Comparison of ENCODE assay signal across 1 cellular context in the genomic region with DNA sequence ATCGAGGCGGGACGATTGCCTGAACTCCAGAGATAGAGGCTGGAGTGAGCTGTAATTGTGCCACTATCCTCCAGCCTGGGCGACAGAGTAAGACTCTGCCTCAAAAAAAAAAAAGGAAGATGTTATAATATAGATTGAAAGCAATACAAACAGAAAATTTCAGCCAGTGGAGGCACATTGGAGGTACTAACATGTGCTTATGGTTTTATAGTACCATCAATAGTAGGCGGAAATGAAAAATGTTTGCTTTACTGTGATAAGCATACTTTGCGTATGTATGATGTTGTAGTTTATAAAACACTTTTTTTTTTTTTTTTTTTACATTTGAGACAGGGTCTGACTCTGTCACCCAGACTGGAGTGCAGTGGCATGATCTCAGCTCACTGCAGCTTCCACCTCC.
TF ChIP-seq lines count a peak whose summit lies in the region.

No MANE protein-coding gene starts in this region.

TF ChIP-seq in GM23338, 12 proteins besides CTCF, POLR2A, EP300 and RAD21 (continued from another document):
- TF ChIP-seq, protein P1, sequence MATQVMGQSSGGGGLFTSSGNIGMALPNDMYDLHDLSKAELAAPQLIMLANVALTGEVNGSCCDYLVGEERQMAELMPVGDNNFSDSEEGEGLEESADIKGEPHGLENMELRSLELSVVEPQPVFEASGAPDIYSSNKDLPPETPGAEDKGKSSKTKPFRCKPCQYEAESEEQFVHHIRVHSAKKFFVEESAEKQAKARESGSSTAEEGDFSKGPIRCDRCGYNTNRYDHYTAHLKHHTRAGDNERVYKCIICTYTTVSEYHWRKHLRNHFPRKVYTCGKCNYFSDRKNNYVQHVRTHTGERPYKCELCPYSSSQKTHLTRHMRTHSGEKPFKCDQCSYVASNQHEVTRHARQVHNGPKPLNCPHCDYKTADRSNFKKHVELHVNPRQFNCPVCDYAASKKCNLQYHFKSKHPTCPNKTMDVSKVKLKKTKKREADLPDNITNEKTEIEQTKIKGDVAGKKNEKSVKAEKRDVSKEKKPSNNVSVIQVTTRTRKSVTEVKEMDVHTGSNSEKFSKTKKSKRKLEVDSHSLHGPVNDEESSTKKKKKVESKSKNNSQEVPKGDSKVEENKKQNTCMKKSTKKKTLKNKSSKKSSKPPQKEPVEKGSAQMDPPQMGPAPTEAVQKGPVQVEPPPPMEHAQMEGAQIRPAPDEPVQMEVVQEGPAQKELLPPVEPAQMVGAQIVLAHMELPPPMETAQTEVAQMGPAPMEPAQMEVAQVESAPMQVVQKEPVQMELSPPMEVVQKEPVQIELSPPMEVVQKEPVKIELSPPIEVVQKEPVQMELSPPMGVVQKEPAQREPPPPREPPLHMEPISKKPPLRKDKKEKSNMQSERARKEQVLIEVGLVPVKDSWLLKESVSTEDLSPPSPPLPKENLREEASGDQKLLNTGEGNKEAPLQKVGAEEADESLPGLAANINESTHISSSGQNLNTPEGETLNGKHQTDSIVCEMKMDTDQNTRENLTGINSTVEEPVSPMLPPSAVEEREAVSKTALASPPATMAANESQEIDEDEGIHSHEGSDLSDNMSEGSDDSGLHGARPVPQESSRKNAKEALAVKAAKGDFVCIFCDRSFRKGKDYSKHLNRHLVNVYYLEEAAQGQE (IDR thresholded peaks at IDR 0.05; ENCODE audit: unreplicated experiment) = no peak
- TF ChIP-seq EZH2phosphoT487 (IDR thresholded peaks at IDR 0.05; ENCODE audit: unreplicated experiment) (no peak), EZH2 (IDR thresholded peaks at IDR 0.05; ENCODE audit: low read depth, unreplicated experiment) (no peak), ZNF331 (CRISPR knock-in tag; IDR thresholded peaks at IDR 0.05; ENCODE audit: low read depth) (no peak), POLR2AphosphoS5 (IDR thresholded peaks at IDR 0.05; ENCODE audit: low read depth) (no peak), NANOG (IDR thresholded peaks at IDR 0.05; ENCODE audit: borderline replicate concordance) (no peak), CREB1 (CRISPR knock-in tag; IDR thresholded peaks at IDR 0.05; ENCODE audit: low read depth) (no peak), STAT1 (IDR thresholded peaks at IDR 0.05; ENCODE audit: unreplicated experiment) (no peak)
- TF ChIP-seq, protein P2, sequence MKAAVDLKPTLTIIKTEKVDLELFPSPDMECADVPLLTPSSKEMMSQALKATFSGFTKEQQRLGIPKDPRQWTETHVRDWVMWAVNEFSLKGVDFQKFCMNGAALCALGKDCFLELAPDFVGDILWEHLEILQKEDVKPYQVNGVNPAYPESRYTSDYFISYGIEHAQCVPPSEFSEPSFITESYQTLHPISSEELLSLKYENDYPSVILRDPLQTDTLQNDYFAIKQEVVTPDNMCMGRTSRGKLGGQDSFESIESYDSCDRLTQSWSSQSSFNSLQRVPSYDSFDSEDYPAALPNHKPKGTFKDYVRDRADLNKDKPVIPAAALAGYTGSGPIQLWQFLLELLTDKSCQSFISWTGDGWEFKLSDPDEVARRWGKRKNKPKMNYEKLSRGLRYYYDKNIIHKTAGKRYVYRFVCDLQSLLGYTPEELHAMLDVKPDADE (IDR thresholded peaks at IDR 0.05) = no peak
TF ChIP-seq in GM23338: peak in this region for 0.
